10 cellular contexts compared by ENCODE assay signal in the genomic region with DNA sequence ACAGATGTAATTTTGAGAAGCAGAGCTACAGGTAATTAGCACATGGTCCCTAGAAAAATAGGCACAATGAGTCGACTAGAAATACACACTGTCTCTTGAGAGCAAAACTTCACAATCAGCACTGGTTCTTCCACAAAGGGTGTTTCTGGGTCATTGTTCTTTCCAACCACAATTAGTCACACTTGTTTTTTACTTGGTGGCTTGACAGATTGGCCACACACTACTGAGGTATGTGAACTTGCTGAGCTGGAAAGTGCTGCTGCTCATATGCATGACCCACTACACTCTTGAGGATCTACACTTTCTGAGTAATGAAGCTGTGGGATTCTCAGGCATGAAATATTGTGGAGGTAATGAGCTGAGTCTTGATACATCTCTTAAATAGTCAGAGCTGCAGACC.
DNase-seq lines count a peak whose midpoint lies in the region; ATAC-seq and TF ChIP-seq lines count a peak whose summit lies in the region.
"Had no signal": no experiment of that assay in that cellular context is flagged by ENCODE, and none has a peak within 500 bp of the region (broad histone marks: within the 10 kb centered on the region; RNA-seq: fewer than 3 reads in every experiment).

No MANE protein-coding gene starts in this region.

- no peaks in the 10 kb centered on the region for H3K79me1 ChIP-seq in mesendoderm (ENCODE audit: low read length)

- H4K5ac ChIP-seq in mesendoderm (ENCODE audit: low read length): no peak overlapping the region

- H3K23ac ChIP-seq in mesendoderm (ENCODE audit: low read length): no peak overlapping the region

- peaks cover 13% of the 10 kb centered on the region for H3K4me1 Mint-ChIP-seq in activated T-cell treated with anti-CD3 and anti-CD28 coated beads, Interleukin-2, amount 50 U/mL, for 24 hours (ENCODE audit: low read depth)
- H3K4me1 Mint-ChIP-seq: activated naive CD8-positive, alpha-beta T cell treated with anti-CD3 and anti-CD28 coated beads, Interleukin-2, amount 10 ng/mL, durations not matched to agents 7 days and 5 days; CD4-positive, CD25-positive, alpha-beta regulatory T cell had no signal

- peaks cover 5 to 25% of the 10 kb centered on the region in 2 donors for H3K4me1 ChIP-seq in thyroid gland
- no peaks in the 10 kb centered on the region for H3K4me1 ChIP-seq in mesendoderm (ENCODE audit: control insufficient read depth, low read depth, low read length)

- no peaks in the 10 kb centered on the region for H3K9me3 Mint-ChIP-seq in activated T-cell treated with anti-CD3 and anti-CD28 coated beads, Interleukin-2, amount 50 U/mL, for 24 hours
- H3K9me3 Mint-ChIP-seq: activated naive CD8-positive, alpha-beta T cell treated with anti-CD3 and anti-CD28 coated beads, Interleukin-2, amount 10 ng/mL, durations not matched to agents 7 days and 5 days had no signal

- H3K56ac ChIP-seq in mesendoderm (ENCODE audit: low read length): no peak overlapping the region

- no peak overlapping the region for H2BK120ac ChIP-seq in mesendoderm (ENCODE audit: low read depth, low read length)

- H3K27me3 ChIP-seq in thyroid gland (no peaks in the 10 kb centered on the region), mesendoderm (ENCODE audit: insufficient read depth, low read length, poor library complexity) (no peaks in the 10 kb centered on the region)

- no peaks in the 10 kb centered on the region for H3K9me3 ChIP-seq in thyroid gland

- ATAC-seq in HG03565 (IDR thresholded peaks at IDR 0.05; ENCODE audit: unreplicated experiment): peak; percentile 78

- no peaks in the 10 kb centered on the region for H3K79me2 ChIP-seq in mesendoderm (ENCODE audit: control insufficient read depth, insufficient read depth, low read length)

- H3K36me3 ChIP-seq in thyroid gland: no peaks in the 10 kb centered on the region
- H3K36me3 ChIP-seq in mesendoderm (ENCODE audit: control insufficient read depth, insufficient read depth, low read length): no peaks in the 10 kb centered on the region

- no peaks in the 10 kb centered on the region for H3K27me3 Mint-ChIP-seq in activated T-cell treated with anti-CD3 and anti-CD28 coated beads, Interleukin-2, amount 50 U/mL, for 24 hours
- H3K27me3 Mint-ChIP-seq: activated naive CD8-positive, alpha-beta T cell treated with anti-CD3 and anti-CD28 coated beads, Interleukin-2, amount 10 ng/mL, durations not matched to agents 7 days and 5 days; CD4-positive, CD25-positive, alpha-beta regulatory T cell had no signal

- H3K9ac ChIP-seq in mesendoderm (ENCODE audit: low read length): no peak overlapping the region

- no peaks in the 10 kb centered on the region for H3K36me3 Mint-ChIP-seq in activated T-cell treated with anti-CD3 and anti-CD28 coated beads, Interleukin-2, amount 50 U/mL, for 24 hours (ENCODE audit: low read depth)
- H3K36me3 Mint-ChIP-seq: activated naive CD8-positive, alpha-beta T cell treated with anti-CD3 and anti-CD28 coated beads, Interleukin-2, amount 10 ng/mL, durations not matched to agents 7 days and 5 days; CD4-positive, CD25-positive, alpha-beta regulatory T cell had no signal

- H2AK5ac ChIP-seq in mesendoderm (ENCODE audit: low read length): no peak overlapping the region

- H3K4me3 ChIP-seq in cardiac fibroblast (replicated peaks in 1 of 2; ENCODE audit: low read depth in 2 of 2, low read length in 2 of 2) (no peak overlapping the region), thyroid gland (replicated peaks in 1 of 3) (no peak overlapping the region), mesendoderm (ENCODE audit: low read length) (no peak overlapping the region)

- DNase-seq in activated T-cell treated with anti-CD3 and anti-CD28 coated beads, Interleukin-2, amount 50 U/mL, for 24 hours: no peak
- DNase-seq in activated T-cell treated with anti-CD3 and anti-CD28 coated beads for 4 hours (no peak), cardiac fibroblast (ENCODE audit: low read depth in 2 of 2) (peak; percentile 81 to 96), thyroid gland (peak; percentile 30 to 37), mesendoderm (no peak), anterior cingulate cortex (lab: John Stamatoyannopoulos, UW) (no peak)
- DNase-seq in activated CD4-positive, alpha-beta T cell treated with anti-CD3 and anti-CD28 coated beads, Interleukin-2, amount 50 U/mL, for 48 hours: no peak
- DNase-seq: activated naive CD8-positive, alpha-beta T cell treated with anti-CD3 and anti-CD28 coated beads, Interleukin-2, amount 10 ng/mL, durations not matched to agents 7 days and 5 days had no signal

- no peak for TF ChIP-seq POLR2A in thyroid gland (IDR thresholded peaks at IDR 0.05)

- H3K4me3 Mint-ChIP-seq in activated T-cell treated with anti-CD3 and anti-CD28 coated beads, Interleukin-2, amount 50 U/mL, for 24 hours: no peak overlapping the region
- H3K4me3 Mint-ChIP-seq: activated naive CD8-positive, alpha-beta T cell treated with anti-CD3 and anti-CD28 coated beads, Interleukin-2, amount 10 ng/mL, durations not matched to agents 7 days and 5 days; CD4-positive, CD25-positive, alpha-beta regulatory T cell had no signal

- peak overlapping the region; percentile 23 for H3K27ac Mint-ChIP-seq in activated T-cell treated with anti-CD3 and anti-CD28 coated beads, Interleukin-2, amount 50 U/mL, for 24 hours
- H3K27ac Mint-ChIP-seq: activated naive CD8-positive, alpha-beta T cell treated with anti-CD3 and anti-CD28 coated beads, Interleukin-2, amount 10 ng/mL, durations not matched to agents 7 days and 5 days; CD4-positive, CD25-positive, alpha-beta regulatory T cell had no signal

- no peak overlapping the region for H3K4me2 ChIP-seq in mesendoderm (ENCODE audit: low read length)

- H3K4ac ChIP-seq in mesendoderm (ENCODE audit: low read depth, low read length): no peak overlapping the region

- intact Hi-C loops in thyroid gland (cut with DNase I): no loop called here

- no peak overlapping the region for H4K8ac ChIP-seq in mesendoderm (ENCODE audit: low read depth, low read length)

- no peak overlapping the region for H2BK5ac ChIP-seq in mesendoderm (ENCODE audit: low read length)

- 4 to 14% methylated on average over 1 of the region's 1 CpG for WGBS in thyroid gland, 2 donors
- WGBS in mesendoderm (ENCODE audit: extremely low coverage, insufficient coverage, low lambda C conversion rate): no CpG with 5 or more reads among the region's 1 CpG

- no peak overlapping the region for H3K18ac ChIP-seq in mesendoderm (ENCODE audit: low read length)

- H2BK15ac ChIP-seq in mesendoderm (replicated peaks; ENCODE audit: low read depth): no peak overlapping the region

- H3K27ac ChIP-seq in thyroid gland (no peak overlapping the region), mesendoderm (ENCODE audit: low read depth, low read length) (no peak overlapping the region)

- no peak for TF ChIP-seq CTCF in cardiac fibroblast (IDR thresholded peaks at IDR 0.05; ENCODE audit: low read depth, low read length)
- TF ChIP-seq CTCF in thyroid gland (IDR thresholded peaks at IDR 0.05): no peak

Comparison
In these comparisons a context has a peak if more than half of its experiments do, and no peak if none do; other contexts are left out.
1. DNase-seq: peak in cardiac fibroblast (2 of 2) and thyroid gland (2 of 2); none in activated T-cell treated with anti-CD3 and anti-CD28 coated beads, Interleukin-2, amount 50 U/mL, for 24 hours (single experiment), activated T-cell treated with anti-CD3 and anti-CD28 coated beads for 4 hours (single experiment), mesendoderm (single experiment), activated CD4-positive, alpha-beta T cell treated with anti-CD3 and anti-CD28 coated beads, Interleukin-2, amount 50 U/mL, for 48 hours (0 of 2) and anterior cingulate cortex (0 of 58).